Comparison of ENCODE assay signal across 14 cellular contexts in genomic region chr10:77855404-77856155, GRCh38.
"Had no signal": no experiment of that assay in that cellular context is flagged by ENCODE, and none has a peak within 500 bp of the region (broad histone marks: within the 10 kb centered on the region; RNA-seq: fewer than 3 reads in every experiment).

No MANE protein-coding gene starts in this region.

- H3K27ac ChIP-seq: ovary, transverse colon had no signal

- H3K4me3 ChIP-seq: ovary, skin epidermis, transverse colon had no signal

- H3K27me3 Mint-ChIP-seq: activated CD8-positive, alpha-beta memory T cell treated with anti-CD3 and anti-CD28 coated beads, Interleukin-2, amount 10 ng/mL, durations not matched to agents 7 days and 5 days; activated naive CD8-positive, alpha-beta T cell had no signal

- H3K36me3 Mint-ChIP-seq: activated CD8-positive, alpha-beta memory T cell treated with anti-CD3 and anti-CD28 coated beads, Interleukin-2, amount 10 ng/mL, durations not matched to agents 7 days and 5 days; activated naive CD8-positive, alpha-beta T cell had no signal

- H3K4me1 ChIP-seq: transverse colon had no signal

- H3K36me3 ChIP-seq: ovary had no signal

- H3K27me3 ChIP-seq: ovary, transverse colon had no signal

- H3K4me3 Mint-ChIP-seq: activated CD8-positive, alpha-beta memory T cell treated with anti-CD3 and anti-CD28 coated beads, Interleukin-2, amount 10 ng/mL, durations not matched to agents 7 days and 5 days; activated naive CD8-positive, alpha-beta T cell; activated T-cell treated with anti-CD3 and anti-CD28 coated beads, Interleukin-2, amount 50 U/mL, for 4 hours; neural crest cell had no signal

- H3K9me3 ChIP-seq: ovary, transverse colon had no signal

- H3K4me1 Mint-ChIP-seq: activated CD8-positive, alpha-beta memory T cell treated with anti-CD3 and anti-CD28 coated beads, Interleukin-2, amount 10 ng/mL, durations not matched to agents 7 days and 5 days had no signal

- ATAC-seq: activated CD8-positive, alpha-beta memory T cell treated with anti-CD3 and anti-CD28 coated beads, Interleukin-2, amount 10 ng/mL, durations not matched to agents 7 days and 5 days; activated T-cell treated with anti-CD3 and anti-CD28 coated beads, Interleukin-2, amount 50 U/mL, for 4 hours; left ventricle myocardium superior had no signal

- DNase-seq: activated CD4-positive, alpha-beta T cell treated with anti-CD3 and anti-CD28 coated beads, Interleukin-2, amount 50 U/mL, for 48 hours; activated CD4-positive, CD25-positive, alpha-beta regulatory T cell treated with anti-CD3 and anti-CD28 coated beads, Interleukin-2, amount 50 U/mL, for 72 hours; activated CD8-positive, alpha-beta memory T cell treated with anti-CD3 and anti-CD28 coated beads, Interleukin-2, amount 10 ng/mL, durations not matched to agents 7 days and 5 days; activated effector memory CD4-positive, alpha-beta T cell treated with anti-CD3 and anti-CD28 coated beads, Interleukin-2, amount 50 U/mL, for 16 hours; activated T-cell treated with anti-CD3 and anti-CD28 coated beads, Interleukin-2, amount 50 U/mL, for 4 hours; foreskin melanocyte; head of caudate nucleus; left ventricle myocardium superior; ovary; retina; transverse colon had no signal

- H3K9me3 Mint-ChIP-seq: activated T-cell treated with anti-CD3 and anti-CD28 coated beads, Interleukin-2, amount 50 U/mL, for 4 hours; neural crest cell had no signal

- H3K27ac Mint-ChIP-seq: activated CD8-positive, alpha-beta memory T cell treated with anti-CD3 and anti-CD28 coated beads, Interleukin-2, amount 10 ng/mL, durations not matched to agents 7 days and 5 days; activated naive CD8-positive, alpha-beta T cell had no signal
